ENCODE assay signal across 16 cellular contexts in the genomic region with DNA sequence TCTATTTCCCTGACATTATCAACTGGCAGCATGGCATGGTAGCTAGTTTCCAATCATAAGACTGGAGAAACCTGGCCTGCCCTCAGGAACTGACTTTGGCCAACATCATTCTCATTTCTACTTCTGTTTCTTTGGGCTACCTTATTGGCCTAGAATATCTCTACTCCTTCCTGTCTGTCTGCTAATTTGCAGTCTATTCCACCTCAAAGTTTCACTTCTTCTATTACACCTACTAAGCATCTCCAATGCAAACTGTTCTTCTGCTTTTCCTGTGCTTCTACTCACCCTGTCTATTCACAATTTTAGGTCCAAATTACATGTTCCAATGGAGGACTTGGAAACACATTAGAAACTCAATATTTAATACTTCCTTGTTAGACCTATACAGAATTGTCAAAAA.
DNase-seq lines count a peak whose midpoint lies in the region; ATAC-seq, FAIRE-seq and TF ChIP-seq lines count a peak whose summit lies in the region.
"Had no signal": no experiment of that assay in that cellular context is flagged by ENCODE, and none has a peak within 500 bp of the region (broad histone marks: within the 10 kb centered on the region; RNA-seq: fewer than 3 reads in every experiment).

No MANE protein-coding gene starts in this region.

- ATAC-seq in GM19452 (IDR thresholded peaks at IDR 0.05; ENCODE audit: unreplicated experiment) (peak; percentile 92), HG03025 (IDR thresholded peaks at IDR 0.05; ENCODE audit: low FRiP score, unreplicated experiment) (peak; percentile 61), mucosa of descending colon (no peak)
- ATAC-seq: lower lobe of right lung had no signal

- no peaks in the 10 kb centered on the region for H3K9me3 ChIP-seq in mucosa of descending colon
- H3K9me3 ChIP-seq: lower lobe of right lung, prostate gland, suprapubic skin had no signal

- H3K9me3 Mint-ChIP-seq in immature natural killer cell, result peaks cover 0 to 2% (median 0%) of the 10 kb centered on the region in 6 donors
- H3K9me3 Mint-ChIP-seq: activated CD4-positive, alpha-beta T cell treated with anti-CD3 and anti-CD28 coated beads, Interleukin-2, amount 10 ng/mL, durations not matched to agents 7 days and 5 days had no signal

- H3K27ac Mint-ChIP-seq in immature natural killer cell, result no peak overlapping the region
- H3K27ac Mint-ChIP-seq: activated CD4-positive, alpha-beta T cell treated with anti-CD3 and anti-CD28 coated beads, Interleukin-2, amount 10 ng/mL, durations not matched to agents 7 days and 5 days; H9 had no signal

- peaks cover 1 to 11% (median 5%) of the 10 kb centered on the region in 3 donors for H3K27me3 Mint-ChIP-seq in immature natural killer cell (ENCODE audit: low read depth in 3 of 3)

- no peaks in the 10 kb centered on the region for H3K4me1 ChIP-seq in mucosa of descending colon (ENCODE audit: low read depth)
- H3K4me1 ChIP-seq: lower lobe of right lung, prostate gland, suprapubic skin had no signal

- no peak for TF ChIP-seq CTCF in NB4 (IDR thresholded peaks at IDR 0.05; ENCODE audit: low read depth, low read length)
- no peak for TF ChIP-seq CTCF in mucosa of descending colon (IDR thresholded peaks at IDR 0.05)

- H3K4me3 Mint-ChIP-seq in immature natural killer cell, result no peak overlapping the region
- H3K4me3 Mint-ChIP-seq: activated CD4-positive, alpha-beta T cell treated with anti-CD3 and anti-CD28 coated beads, Interleukin-2, amount 10 ng/mL, durations not matched to agents 7 days and 5 days; H9 had no signal

- no peaks in the 10 kb centered on the region for H3K4me1 Mint-ChIP-seq in immature natural killer cell
- H3K4me1 Mint-ChIP-seq: activated CD4-positive, alpha-beta T cell treated with anti-CD3 and anti-CD28 coated beads, Interleukin-2, amount 10 ng/mL, durations not matched to agents 7 days and 5 days; H9 had no signal

- DNase-seq in GM12891 (ENCODE audit: insufficient read length, low spot score) (peak; percentile 28), NB4 (ENCODE audit: low read depth) (peak; percentile 14), hypothalamus (lab: John Stamatoyannopoulos, UW) (no peak), immature natural killer cell (no peak), mucosa of descending colon (no peak)
- no peak for DNase-seq in activated T-cell treated with anti-CD3 and anti-CD28 coated beads, Interleukin-2, amount 50 U/mL, for 1 hour
- DNase-seq: activated CD4-positive, alpha-beta T cell treated with anti-CD3 and anti-CD28 coated beads, Interleukin-2, amount 10 ng/mL, durations not matched to agents 7 days and 5 days; activated naive CD4-positive, alpha-beta T cell treated with anti-CD3 and anti-CD28 coated beads, Interleukin-2, amount 50 U/mL, for 16 hours; H9; lower lobe of right lung; stimulated activated CD4-positive, alpha-beta T cell treated with anti-CD3 and anti-CD28 coated beads, Interleukin-4, amount 100 ng/mL, for 4 hours had no signal

- no peaks in the 10 kb centered on the region for H3K36me3 ChIP-seq in mucosa of descending colon (ENCODE audit: low read depth)
- H3K36me3 ChIP-seq: lower lobe of right lung, prostate gland, suprapubic skin had no signal

- FAIRE-seq in GM12891 (lab: Jason Lieb, UNC), result peak; percentile 28
- FAIRE-seq: colon had no signal

- no peak overlapping the region for H3K4me3 ChIP-seq in NB4 (ENCODE audit: low read depth, low read length)
- H3K4me3 ChIP-seq in mucosa of descending colon, result no peak overlapping the region
- H3K4me3 ChIP-seq: lower lobe of right lung, prostate gland, suprapubic skin had no signal

- H3K36me3 Mint-ChIP-seq in immature natural killer cell, result no peaks in the 10 kb centered on the region

- TF ChIP-seq POLR2A in GM12891 (IDR thresholded peaks at IDR 0.05; ENCODE audit: low read depth, low read length) (no peak), NB4 (IDR thresholded peaks at IDR 0.05; ENCODE audit: extremely low read depth, insufficient read length) (no peak)

- intact Hi-C loops in mucosa of descending colon (cut with DNase I, micrococcal nuclease), result no loop called here

TF ChIP-seq in GM12891, 5 proteins besides CTCF, POLR2A, EP300 and RAD21:
- TF ChIP-seq POLR2AphosphoS5 (IDR thresholded peaks at IDR 0.05; ENCODE audit: low read depth, low read length) (no peak), SPI1 (IDR thresholded peaks at IDR 0.05; ENCODE audit: low read depth, low read length) (peak; percentile 84)

Comparison
In these comparisons a context has a peak if more than half of its experiments do, and no peak if none do; other contexts are left out.
1. DNase-seq: peak in GM12891 (single experiment) and NB4 (single experiment); none in hypothalamus (0 of 51), activated T-cell treated with anti-CD3 and anti-CD28 coated beads, Interleukin-2, amount 50 U/mL, for 1 hour (single experiment), immature natural killer cell (0 of 3) and mucosa of descending colon (0 of 3).